Comparison of ENCODE assay signal across 16 cellular contexts in the genomic region with DNA sequence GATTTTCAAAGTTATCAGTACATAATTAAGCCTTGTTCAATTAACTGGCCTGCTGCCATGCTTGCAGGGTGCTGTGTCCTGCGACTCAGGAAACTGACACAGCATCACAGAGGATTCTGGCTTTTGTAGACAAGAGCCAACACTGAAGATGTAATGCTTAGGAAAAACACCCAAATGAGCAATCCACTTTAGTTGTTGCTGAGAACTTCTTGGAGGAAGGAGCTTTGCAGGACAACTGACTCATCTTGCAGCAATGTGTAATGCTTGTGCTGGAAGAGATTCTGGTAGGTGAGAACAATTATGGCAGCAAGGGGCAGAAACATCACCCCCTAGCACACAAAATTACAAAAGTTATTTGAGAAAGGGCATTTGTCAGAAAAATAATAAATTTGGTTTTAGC.
DNase-seq lines count a peak whose midpoint lies in the region; ATAC-seq and TF ChIP-seq lines count a peak whose summit lies in the region.
"Had no signal": no experiment of that assay in that cellular context is flagged by ENCODE, and none has a peak within 500 bp of the region (broad histone marks: within the 10 kb centered on the region; RNA-seq: fewer than 3 reads in every experiment).

No MANE protein-coding gene starts in this region.

- WGBS in SK-N-SH (ENCODE audit: low lambda C conversion rate): 31% methylated on average over 1 of the region's 1 CpG

- POLR2A ChIA-PET in SK-N-SH (lab: Yijun Ruan, JAX): no interaction called here

- H3K79me2 ChIP-seq in SK-N-SH (ENCODE audit: insufficient read depth): no peaks in the 10 kb centered on the region

- ATAC-seq in SK-N-SH treated with all-trans-retinoic acid at 6 μM for 48 hours (no peak; the same call in 2 of the 3 replicates), GM21447 (IDR thresholded peaks at IDR 0.05; ENCODE audit: unreplicated experiment) (no peak)
- ATAC-seq in stimulated activated naive B cell treated with anti-CD40 and anti-IgM and Interleukin-4, amounts not matched to agents 10 μg/mL and 1 μg/mL and 100 μg/mL, for 72 hours (replicated peaks): no peak
- ATAC-seq: A549; activated naive CD4-positive, alpha-beta T cell treated with anti-CD3 and anti-CD28 coated beads, Interleukin-2, amount 50 U/mL, for 72 hours had no signal

- H3K4me1 ChIP-seq in SK-N-SH (ENCODE audit: control insufficient read depth in 1 of 2, insufficient read depth in 2 of 2, low read depth in 1 of 2, low read length in 1 of 2) (no peaks in the 10 kb centered on the region), vagina (no peaks in the 10 kb centered on the region)
- H3K4me1 ChIP-seq: A549, HAP-1 had no signal

- H4K20me1 ChIP-seq in SK-N-SH (ENCODE audit: insufficient read depth): no peaks in the 10 kb centered on the region

- no peaks in the 10 kb centered on the region for H3K9me2 ChIP-seq in SK-N-SH

- no peaks in the 10 kb centered on the region for H3K36me3 ChIP-seq in SK-N-SH (replicated peaks in 1 of 2; ENCODE audit: control insufficient read depth in 1 of 2, insufficient read depth in 2 of 2, low read length in 1 of 2)
- H3K36me3 ChIP-seq in vagina: no peaks in the 10 kb centered on the region
- H3K36me3 ChIP-seq: HAP-1 had no signal

- intact Hi-C loops in vagina (cut with DNase I): no loop called here

- no peak for TF ChIP-seq EP300 in SK-N-SH (IDR thresholded peaks at IDR 0.05; ENCODE audit: borderline replicate concordance in 1 of 2, low read depth in 1 of 2, low read length in 1 of 2)

- no peak for TF ChIP-seq CTCF in SK-N-SH (IDR thresholded peaks at IDR 0.05)
- TF ChIP-seq CTCF in foreskin fibroblast (IDR thresholded peaks at IDR 0.05; ENCODE audit: low read depth, low read length): no peak
- TF ChIP-seq CTCF in vagina (IDR thresholded peaks at IDR 0.05): no peak

- H3K4me1 Mint-ChIP-seq in stimulated activated naive B cell treated with anti-CD40 and anti-IgM and Interleukin-4, amounts not matched to agents 10 μg/mL and 1 μg/mL and 100 μg/mL, for 72 hours: no peaks in the 10 kb centered on the region

- no peak for TF ChIP-seq RAD21 in SK-N-SH (IDR thresholded peaks at IDR 0.05; ENCODE audit: low read length)

- DNase-seq in SK-N-SH: no peak
- peak; percentile 3 for DNase-seq in amniotic epithelial cell (ENCODE audit: low read depth)
- peak; percentile 8 to 45 for DNase-seq in foreskin fibroblast
- peak; percentile 3 for DNase-seq in stromal cell of bone marrow (ENCODE audit: low read depth)
- no peak for DNase-seq in stimulated activated naive B cell treated with anti-CD40 and anti-IgM and Interleukin-4, amounts not matched to agents 10 μg/mL and 1 μg/mL and 100 μg/mL, for 72 hours
- no peak for DNase-seq in vagina (ENCODE audit: extremely low spot score in 2 of 2)
- DNase-seq: DMS79, hippocampal formation, NCI-H1105, NCI-H526 treated with DMSO at 0.1 percent for 48 hours had no signal

- CTCF ChIA-PET in SK-N-SH (lab: Yijun Ruan, JAX): no interaction called here

- no peak overlapping the region for H3K4me3 ChIP-seq in SK-N-SH (ENCODE audit: low read depth in 2 of 2, low read length in 1 of 2)
- no peak overlapping the region for H3K4me3 ChIP-seq in foreskin fibroblast (ENCODE audit: low read depth in 1 of 2, low read length in 2 of 2)
- H3K4me3 ChIP-seq in vagina: no peak overlapping the region
- H3K4me3 ChIP-seq: A549, HAP-1 had no signal

- H3K36me3 Mint-ChIP-seq in stimulated activated naive B cell treated with anti-CD40 and anti-IgM and Interleukin-4, amounts not matched to agents 10 μg/mL and 1 μg/mL and 100 μg/mL, for 72 hours: no peaks in the 10 kb centered on the region
- H3K36me3 Mint-ChIP-seq: activated naive CD4-positive, alpha-beta T cell treated with anti-CD3 and anti-CD28 coated beads, Interleukin-2, amount 50 U/mL, for 72 hours had no signal

- no peaks in the 10 kb centered on the region for H3K9me3 ChIP-seq in SK-N-SH
- H3K9me3 ChIP-seq in vagina: no peaks in the 10 kb centered on the region
- H3K9me3 ChIP-seq: A549, HAP-1 had no signal

- no peak overlapping the region for H3K9ac ChIP-seq in SK-N-SH

- no peak overlapping the region for H3K27ac Mint-ChIP-seq in stimulated activated naive B cell treated with anti-CD40 and anti-IgM and Interleukin-4, amounts not matched to agents 10 μg/mL and 1 μg/mL and 100 μg/mL, for 72 hours
- H3K27ac Mint-ChIP-seq: activated naive CD4-positive, alpha-beta T cell treated with anti-CD3 and anti-CD28 coated beads, Interleukin-2, amount 50 U/mL, for 72 hours; dendritic cell treated with granulocyte-macrophage colony-stimulating factor and Interleukin-4, amounts not matched to agents 40 ng/mL and 50 ng/mL, for 4 days had no signal

- H3F3A ChIP-seq in SK-N-SH (replicated peaks; ENCODE audit: insufficient read depth): no peaks in the 10 kb centered on the region

- H3K27ac ChIP-seq in SK-N-SH (ENCODE audit: low read depth in 2 of 2, low read length in 1 of 2): no peak overlapping the region
- H3K27ac ChIP-seq in vagina: no peak overlapping the region
- H3K27ac ChIP-seq: A549 had no signal

- no peaks in the 10 kb centered on the region for H3K9me3 Mint-ChIP-seq in stimulated activated naive B cell treated with anti-CD40 and anti-IgM and Interleukin-4, amounts not matched to agents 10 μg/mL and 1 μg/mL and 100 μg/mL, for 72 hours

- no peak for TF ChIP-seq POLR2A in vagina (IDR thresholded peaks at IDR 0.05)

- H3K27me3 ChIP-seq in SK-N-SH (ENCODE audit: insufficient read depth) (no peaks in the 10 kb centered on the region), vagina (no peaks in the 10 kb centered on the region)

- H2AFZ ChIP-seq in SK-N-SH (ENCODE audit: low read depth): no peak overlapping the region

- no peaks in the 10 kb centered on the region for H3K27me3 Mint-ChIP-seq in stimulated activated naive B cell treated with anti-CD40 and anti-IgM and Interleukin-4, amounts not matched to agents 10 μg/mL and 1 μg/mL and 100 μg/mL, for 72 hours
- H3K27me3 Mint-ChIP-seq: dendritic cell treated with granulocyte-macrophage colony-stimulating factor and Interleukin-4, amounts not matched to agents 40 ng/mL and 50 ng/mL, for 4 days had no signal

- no peak overlapping the region for H3K4me2 ChIP-seq in SK-N-SH
- H3K4me2 ChIP-seq: A549 had no signal

- no peak overlapping the region for H3K4me3 Mint-ChIP-seq in stimulated activated naive B cell treated with anti-CD40 and anti-IgM and Interleukin-4, amounts not matched to agents 10 μg/mL and 1 μg/mL and 100 μg/mL, for 72 hours
- H3K4me3 Mint-ChIP-seq: dendritic cell treated with granulocyte-macrophage colony-stimulating factor and Interleukin-4, amounts not matched to agents 40 ng/mL and 50 ng/mL, for 4 days had no signal

TF ChIP-seq in SK-N-SH, 30 proteins besides CTCF, POLR2A, EP300 and RAD21:
- TF ChIP-seq FOXJ3 (CRISPR knock-in tag; IDR thresholded peaks at IDR 0.05) (no peak), ELF1 (IDR thresholded peaks at IDR 0.05) (no peak), FOSL2 (IDR thresholded peaks at IDR 0.05; ENCODE audit: borderline replicate concordance, low read depth) (peak; percentile 4; the same call in 1 of the 2 replicates), CHD2 (IDR thresholded peaks at IDR 0.05; ENCODE audit: low read length, partially characterized antibody) (no peak), JUND (IDR thresholded peaks at IDR 0.05) (0 out of 2 replicates have a peak, but pooled peaks have one; percentile 11), NRF1 (IDR thresholded peaks at IDR 0.05; ENCODE audit: low read depth, low read length) (no peak), RCOR1 (IDR thresholded peaks at IDR 0.05; ENCODE audit: low read length) (no peak)
- TF ChIP-seq, protein P1, sequence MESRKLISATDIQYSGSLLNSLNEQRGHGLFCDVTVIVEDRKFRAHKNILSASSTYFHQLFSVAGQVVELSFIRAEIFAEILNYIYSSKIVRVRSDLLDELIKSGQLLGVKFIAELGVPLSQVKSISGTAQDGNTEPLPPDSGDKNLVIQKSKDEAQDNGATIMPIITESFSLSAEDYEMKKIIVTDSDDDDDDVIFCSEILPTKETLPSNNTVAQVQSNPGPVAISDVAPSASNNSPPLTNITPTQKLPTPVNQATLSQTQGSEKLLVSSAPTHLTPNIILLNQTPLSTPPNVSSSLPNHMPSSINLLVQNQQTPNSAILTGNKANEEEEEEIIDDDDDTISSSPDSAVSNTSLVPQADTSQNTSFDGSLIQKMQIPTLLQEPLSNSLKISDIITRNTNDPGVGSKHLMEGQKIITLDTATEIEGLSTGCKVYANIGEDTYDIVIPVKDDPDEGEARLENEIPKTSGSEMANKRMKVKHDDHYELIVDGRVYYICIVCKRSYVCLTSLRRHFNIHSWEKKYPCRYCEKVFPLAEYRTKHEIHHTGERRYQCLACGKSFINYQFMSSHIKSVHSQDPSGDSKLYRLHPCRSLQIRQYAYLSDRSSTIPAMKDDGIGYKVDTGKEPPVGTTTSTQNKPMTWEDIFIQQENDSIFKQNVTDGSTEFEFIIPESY (IDR thresholded peaks at IDR 0.05; ENCODE audit: borderline replicate concordance, low read depth): no peak
TF ChIP-seq in SK-N-SH: peak in this region for 2.

TF ChIP-seq in SK-N-SH treated with all-trans-retinoic acid at 6 μM for 48 hours, 23 proteins besides CTCF, POLR2A, EP300 and RAD21 (continues in another document):
- TF ChIP-seq SNAI2 (CRISPR knock-in tag; IDR thresholded peaks at IDR 0.05) (no peak), RARB (CRISPR knock-in tag; IDR thresholded peaks at IDR 0.05) (no peak), OSR1 (CRISPR knock-in tag; IDR thresholded peaks at IDR 0.05) (no peak), TOX (CRISPR knock-in tag; IDR thresholded peaks at IDR 0.05; ENCODE audit: borderline replicate concordance) (no peak), BACH2 (CRISPR knock-in tag; IDR thresholded peaks at IDR 0.05; ENCODE audit: borderline replicate concordance) (no peak)
- TF ChIP-seq, protein P2, sequence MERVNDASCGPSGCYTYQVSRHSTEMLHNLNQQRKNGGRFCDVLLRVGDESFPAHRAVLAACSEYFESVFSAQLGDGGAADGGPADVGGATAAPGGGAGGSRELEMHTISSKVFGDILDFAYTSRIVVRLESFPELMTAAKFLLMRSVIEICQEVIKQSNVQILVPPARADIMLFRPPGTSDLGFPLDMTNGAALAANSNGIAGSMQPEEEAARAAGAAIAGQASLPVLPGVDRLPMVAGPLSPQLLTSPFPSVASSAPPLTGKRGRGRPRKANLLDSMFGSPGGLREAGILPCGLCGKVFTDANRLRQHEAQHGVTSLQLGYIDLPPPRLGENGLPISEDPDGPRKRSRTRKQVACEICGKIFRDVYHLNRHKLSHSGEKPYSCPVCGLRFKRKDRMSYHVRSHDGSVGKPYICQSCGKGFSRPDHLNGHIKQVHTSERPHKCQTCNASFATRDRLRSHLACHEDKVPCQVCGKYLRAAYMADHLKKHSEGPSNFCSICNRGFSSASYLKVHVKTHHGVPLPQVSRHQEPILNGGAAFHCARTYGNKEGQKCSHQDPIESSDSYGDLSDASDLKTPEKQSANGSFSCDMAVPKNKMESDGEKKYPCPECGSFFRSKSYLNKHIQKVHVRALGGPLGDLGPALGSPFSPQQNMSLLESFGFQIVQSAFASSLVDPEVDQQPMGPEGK (CRISPR knock-in tag; IDR thresholded peaks at IDR 0.05; ENCODE audit: borderline replicate concordance): no peak

Comparison
In these comparisons a context has a peak if more than half of its experiments do, and no peak if none do; other contexts are left out.
1. DNase-seq: peak in amniotic epithelial cell (single experiment), foreskin fibroblast (2 of 2) and stromal cell of bone marrow (single experiment); none in SK-N-SH (single experiment), stimulated activated naive B cell treated with anti-CD40 and anti-IgM and Interleukin-4, amounts not matched to agents 10 μg/mL and 1 μg/mL and 100 μg/mL, for 72 hours (single experiment) and vagina (0 of 2).